ENCODE assay signal across 20 cellular contexts in genomic region chr10:62029401-62029800, GRCh38.
DNase-seq lines count a peak whose midpoint lies in the region; ATAC-seq, FAIRE-seq and TF ChIP-seq lines count a peak whose summit lies in the region.
"Had no signal": no experiment of that assay in that cellular context is flagged by ENCODE, and none has a peak within 500 bp of the region (broad histone marks: within the 10 kb centered on the region; RNA-seq: fewer than 3 reads in every experiment).

No MANE protein-coding gene starts in this region.

- no peak overlapping the region; a peak in 1 of 4 replicates for H4K8ac ChIP-seq in IMR-90 (ENCODE audit: low read depth in 2 of 2, low read length in 2 of 2)

- no peaks in the 10 kb centered on the region for H3K27me3 ChIP-seq in IMR-90 (ENCODE audit: control insufficient read depth, insufficient read depth, low read length)
- H3K27me3 ChIP-seq: heart left ventricle, left lung, upper lobe of right lung had no signal

- no peak overlapping the region for H4K5ac ChIP-seq in IMR-90 (ENCODE audit: low read depth, low read length)

- H3K79me1 ChIP-seq in IMR-90 (ENCODE audit: low read depth in 1 of 2, low read length in 2 of 2): peaks cover 53 to 84% of the 10 kb centered on the region in 2 experiments

- H3K4ac ChIP-seq in IMR-90 (ENCODE audit: low read depth, low read length): no peak overlapping the region

- H4K20me1 ChIP-seq in IMR-90 (ENCODE audit: insufficient read depth, low read length): peaks cover 5% of the 10 kb centered on the region; the same call in 1 of the 2 replicates

- H3K9me3 ChIP-seq in IMR-90 (ENCODE audit: control insufficient read depth, insufficient read depth, low read length) (no peaks in the 10 kb centered on the region), kidney (ENCODE audit: control insufficient read depth in 1 of 2, low read length in 2 of 2) (no peaks in the 10 kb centered on the region)
- H3K9me3 ChIP-seq: heart left ventricle, left lung, prostate gland, upper lobe of right lung had no signal

- H3K4me1 Mint-ChIP-seq in activated naive CD4-positive, alpha-beta T cell treated with anti-CD3 and anti-CD28 coated beads for 36 hours (ENCODE audit: low read depth): peaks cover 84% of the 10 kb centered on the region
- H3K4me1 Mint-ChIP-seq in activated T-helper 2 cell treated with anti-CD3 and anti-CD28 coated beads, Interferon-gamma antibody, Interleukin-2, Interleukin-4, amounts not matched to agents 10 μg/mL and 5 μg/mL and 100 μg/mL, durations not matched to agents 14 hours and 24 hours and 36 hours (ENCODE audit: low read depth): peaks cover 41% of the 10 kb centered on the region
- peaks cover 73% of the 10 kb centered on the region for H3K4me1 Mint-ChIP-seq in stimulated activated memory B cell treated with anti-CD40 and anti-IgM and Interleukin-4, amounts not matched to agents 10 μg/mL and 1 μg/mL and 100 μg/mL, for 72 hours
- H3K4me1 Mint-ChIP-seq in chondrocyte (ENCODE audit: low read depth): peaks cover 46% of the 10 kb centered on the region
- H3K4me1 Mint-ChIP-seq: neural crest cell had no signal

- no peaks in the 10 kb centered on the region for H3K9me3 Mint-ChIP-seq in activated naive CD4-positive, alpha-beta T cell treated with anti-CD3 and anti-CD28 coated beads for 36 hours
- no peaks in the 10 kb centered on the region for H3K9me3 Mint-ChIP-seq in activated T-helper 2 cell treated with anti-CD3 and anti-CD28 coated beads, Interferon-gamma antibody, Interleukin-2, Interleukin-4, amounts not matched to agents 10 μg/mL and 5 μg/mL and 100 μg/mL, durations not matched to agents 14 hours and 24 hours and 36 hours
- H3K9me3 Mint-ChIP-seq in stimulated activated memory B cell treated with anti-CD40 and anti-IgM and Interleukin-4, amounts not matched to agents 10 μg/mL and 1 μg/mL and 100 μg/mL, for 72 hours: no peaks in the 10 kb centered on the region
- H3K9me3 Mint-ChIP-seq in chondrocyte (ENCODE audit: low read depth): no peaks in the 10 kb centered on the region
- H3K9me3 Mint-ChIP-seq: dendritic cell treated with granulocyte-macrophage colony-stimulating factor and Interleukin-4, amounts not matched to agents 40 ng/mL and 50 ng/mL, for 4 days; neural crest cell had no signal

- H3K9ac ChIP-seq in IMR-90 (ENCODE audit: low read depth, low read length): no peak overlapping the region
- H3K9ac ChIP-seq in kidney (ENCODE audit: low read length in 2 of 2): no peak overlapping the region

- no peak overlapping the region for H2BK120ac ChIP-seq in IMR-90 (ENCODE audit: low read depth, low read length)

- no peaks in the 10 kb centered on the region for H3K27me3 Mint-ChIP-seq in activated naive CD4-positive, alpha-beta T cell treated with anti-CD3 and anti-CD28 coated beads for 36 hours (ENCODE audit: low read depth)
- H3K27me3 Mint-ChIP-seq in activated T-helper 2 cell treated with anti-CD3 and anti-CD28 coated beads, Interferon-gamma antibody, Interleukin-2, Interleukin-4, amounts not matched to agents 10 μg/mL and 5 μg/mL and 100 μg/mL, durations not matched to agents 14 hours and 24 hours and 36 hours (ENCODE audit: low read depth): no peaks in the 10 kb centered on the region
- H3K27me3 Mint-ChIP-seq in stimulated activated memory B cell treated with anti-CD40 and anti-IgM and Interleukin-4, amounts not matched to agents 10 μg/mL and 1 μg/mL and 100 μg/mL, for 72 hours: no peaks in the 10 kb centered on the region
- no peaks in the 10 kb centered on the region for H3K27me3 Mint-ChIP-seq in chondrocyte (ENCODE audit: low read depth)
- H3K27me3 Mint-ChIP-seq: dendritic cell treated with granulocyte-macrophage colony-stimulating factor and Interleukin-4, amounts not matched to agents 40 ng/mL and 50 ng/mL, for 4 days had no signal

- peaks cover 14% of the 10 kb centered on the region for H3K9me1 ChIP-seq in IMR-90 (ENCODE audit: insufficient read depth, low read length)

- no peak for ATAC-seq in IMR-90 (ENCODE audit: low read depth)
- ATAC-seq in stimulated activated memory B cell treated with anti-CD40 and anti-IgM and Interleukin-4, amounts not matched to agents 10 μg/mL and 1 μg/mL and 100 μg/mL, for 72 hours: no peak
- no peak for ATAC-seq in HG03565 (IDR thresholded peaks at IDR 0.05; ENCODE audit: unreplicated experiment)
- ATAC-seq: heart left ventricle, K562, left lung, upper lobe of right lung had no signal

- H3K56ac ChIP-seq in IMR-90 (ENCODE audit: extremely low read depth, insufficient read depth, low read length): no peak overlapping the region

- no peak for TF ChIP-seq RAD21 in IMR-90 (IDR thresholded peaks at IDR 0.05; ENCODE audit: low read length)

- no peak overlapping the region for H2AK9ac ChIP-seq in IMR-90 (replicated peaks; ENCODE audit: low read depth, low read length, poor library complexity)

- in situ Hi-C loops in IMR-90 (cut with MboI; ENCODE audit: low sequenced_read_pairs): loop anchor here (25.0 kb wide), 3 partner anchors 558 to 1217 kb away; partner anchors contain the start of genes ADO and EGR2

- H2AFZ ChIP-seq in IMR-90 (replicated peaks; ENCODE audit: low read length, poor library complexity): no peak overlapping the region

- no peak for FAIRE-seq in kidney (lab: Jason Lieb, UNC)
- FAIRE-seq: K562, RCC 7860 had no signal

- H2AK5ac ChIP-seq in IMR-90 (ENCODE audit: low read depth, low read length): no peak overlapping the region

- no peak overlapping the region for H3K14ac ChIP-seq in IMR-90 (replicated peaks; ENCODE audit: low read depth, low read length)

- no peak overlapping the region for H2BK20ac ChIP-seq in IMR-90 (ENCODE audit: low read depth, low read length)

- H3K27ac ChIP-seq in IMR-90 (ENCODE audit: insufficient read depth, low read length): no peak overlapping the region
- no peak overlapping the region for H3K27ac ChIP-seq in kidney (ENCODE audit: low read depth in 2 of 2, low read length in 2 of 2)
- H3K27ac ChIP-seq: heart left ventricle, left lung, prostate gland, upper lobe of right lung had no signal

- POLR2A ChIA-PET in IMR-90 (lab: Charles Lee; ENCODE audit: unreplicated experiment): no interaction called here

- peaks cover 3% of the 10 kb centered on the region; the same call in 1 of the 2 replicates for H3K36me3 ChIP-seq in IMR-90 (ENCODE audit: control insufficient read depth, insufficient read depth, low read length)
- no peaks in the 10 kb centered on the region for H3K36me3 ChIP-seq in kidney (ENCODE audit: control insufficient read depth in 1 of 2, insufficient read depth in 2 of 2, low read length in 2 of 2)
- H3K36me3 ChIP-seq: heart left ventricle, left lung, prostate gland, upper lobe of right lung had no signal

- CTCF ChIA-PET in activated naive CD4-positive, alpha-beta T cell treated with anti-CD3 and anti-CD28 coated beads for 36 hours (lab: Charles Lee): no interaction called here
- CTCF ChIA-PET in IMR-90 (lab: Yijun Ruan, JAX): interaction anchor here (0.6 kb wide), 2 partner anchors 12 to 24 kb away, joined by 3 to 4 read pairs; no protein-coding TSS in a partner anchor

- dilution Hi-C loops in IMR-90 (cut with HindIII; ENCODE audit: low sequenced_read_pairs, unreplicated experiment): no loop called here

- H2BK15ac ChIP-seq in IMR-90 (ENCODE audit: low read depth, low read length): 0 out of 3 replicates have a peak overlapping the region, but pooled peaks have one; percentile 29

- H4K91ac ChIP-seq in IMR-90 (ENCODE audit: insufficient read depth, low read depth, low read length): no peak overlapping the region

- TF ChIP-seq CTCF in IMR-90 (conservative IDR thresholded peaks at IDR 0.05; ENCODE audit: low read depth, low read length) (no peak), kidney (IDR thresholded peaks at IDR 0.05; ENCODE audit: borderline replicate concordance, extremely low read depth, insufficient read depth) (no peak), chondrocyte (IDR thresholded peaks at IDR 0.05) (no peak)

- no peak overlapping the region for H3K4me3 ChIP-seq in IMR-90 (ENCODE audit: insufficient read depth, low read depth, low read length)
- H3K4me3 ChIP-seq in kidney (ENCODE audit: low read length in 2 of 2): no peak overlapping the region
- H3K4me3 ChIP-seq: heart left ventricle, K562, left lung, prostate gland, upper lobe of right lung had no signal

- peak overlapping the region; percentile 81 for H3K27ac Mint-ChIP-seq in activated naive CD4-positive, alpha-beta T cell treated with anti-CD3 and anti-CD28 coated beads for 36 hours
- peak overlapping the region; percentile 50 for H3K27ac Mint-ChIP-seq in activated T-helper 2 cell treated with anti-CD3 and anti-CD28 coated beads, Interferon-gamma antibody, Interleukin-2, Interleukin-4, amounts not matched to agents 10 μg/mL and 5 μg/mL and 100 μg/mL, durations not matched to agents 14 hours and 24 hours and 36 hours
- peak overlapping the region; percentile 15 for H3K27ac Mint-ChIP-seq in stimulated activated memory B cell treated with anti-CD40 and anti-IgM and Interleukin-4, amounts not matched to agents 10 μg/mL and 1 μg/mL and 100 μg/mL, for 72 hours
- no peak overlapping the region for H3K27ac Mint-ChIP-seq in chondrocyte (ENCODE audit: unreplicated experiment)
- H3K27ac Mint-ChIP-seq: dendritic cell treated with granulocyte-macrophage colony-stimulating factor and Interleukin-4, amounts not matched to agents 40 ng/mL and 50 ng/mL, for 4 days had no signal

- BruUV-seq in IMR-90 (replicated peaks; lab: Mats Ljungman, UMichigan): no TSS peak

- H3K4me1 ChIP-seq in IMR-90 (ENCODE audit: control insufficient read depth, insufficient read depth, low read length): peaks cover 22% of the 10 kb centered on the region
- peaks cover 0 to 2% of the 10 kb centered on the region in 2 donors for H3K4me1 ChIP-seq in kidney (ENCODE audit: control insufficient read depth in 1 of 2, insufficient read depth in 1 of 2, low read depth in 1 of 2, low read length in 2 of 2)
- H3K4me1 ChIP-seq: upper lobe of right lung had no signal

- peaks cover 66% of the 10 kb centered on the region for H3K36me3 Mint-ChIP-seq in activated naive CD4-positive, alpha-beta T cell treated with anti-CD3 and anti-CD28 coated beads for 36 hours (ENCODE audit: low read depth)
- peaks cover 43% of the 10 kb centered on the region for H3K36me3 Mint-ChIP-seq in activated T-helper 2 cell treated with anti-CD3 and anti-CD28 coated beads, Interferon-gamma antibody, Interleukin-2, Interleukin-4, amounts not matched to agents 10 μg/mL and 5 μg/mL and 100 μg/mL, durations not matched to agents 14 hours and 24 hours and 36 hours (ENCODE audit: low read depth)
- H3K36me3 Mint-ChIP-seq in stimulated activated memory B cell treated with anti-CD40 and anti-IgM and Interleukin-4, amounts not matched to agents 10 μg/mL and 1 μg/mL and 100 μg/mL, for 72 hours: peaks cover 70% of the 10 kb centered on the region
- H3K36me3 Mint-ChIP-seq in chondrocyte (ENCODE audit: low read depth): peaks cover 5% of the 10 kb centered on the region

- no peak for TF ChIP-seq POLR2A in IMR-90 (IDR thresholded peaks at IDR 0.05; ENCODE audit: low read depth, low read length)

- intact Hi-C loops in activated naive CD4-positive, alpha-beta T cell treated with anti-CD3 and anti-CD28 coated beads for 36 hours (cut with micrococcal nuclease): loop anchor here (10.0 kb wide), 1 partner anchor 965 kb away; no protein-coding TSS in a partner anchor
- intact Hi-C loops in IMR-90 (cut with micrococcal nuclease): no loop called here
- intact Hi-C loops in activated T-helper 2 cell treated with anti-CD3 and anti-CD28 coated beads, Interferon-gamma antibody, Interleukin-2, Interleukin-4, amounts not matched to agents 10 μg/mL and 5 μg/mL and 100 μg/mL, durations not matched to agents 14 hours and 24 hours and 36 hours (cut with micrococcal nuclease): no loop called here
- intact Hi-C loops in kidney (cut with DNase I): no loop called here

- WGBS in IMR-90 (ENCODE audit: extremely low coverage in 2 of 2, insufficient read length in 1 of 2), 2 experiments: no CpG with 5 or more reads among the region's 2 CpGs

- peak overlapping the region; percentile 9 for H2BK5ac ChIP-seq in IMR-90 (ENCODE audit: low read depth, low read length, poor library complexity, severe bottlenecking)

- no peak overlapping the region for H3K23ac ChIP-seq in IMR-90 (ENCODE audit: low read depth, low read length)

- H3K18ac ChIP-seq in IMR-90 (ENCODE audit: low read depth, low read length): no peak overlapping the region

- no peak overlapping the region for H3K4me2 ChIP-seq in IMR-90 (ENCODE audit: low read depth, low read length)

- H3K4me3 Mint-ChIP-seq in activated naive CD4-positive, alpha-beta T cell treated with anti-CD3 and anti-CD28 coated beads for 36 hours: no peak overlapping the region
- no peak overlapping the region for H3K4me3 Mint-ChIP-seq in activated T-helper 2 cell treated with anti-CD3 and anti-CD28 coated beads, Interferon-gamma antibody, Interleukin-2, Interleukin-4, amounts not matched to agents 10 μg/mL and 5 μg/mL and 100 μg/mL, durations not matched to agents 14 hours and 24 hours and 36 hours (ENCODE audit: low read depth)
- H3K4me3 Mint-ChIP-seq in stimulated activated memory B cell treated with anti-CD40 and anti-IgM and Interleukin-4, amounts not matched to agents 10 μg/mL and 1 μg/mL and 100 μg/mL, for 72 hours: no peak overlapping the region
- no peak overlapping the region for H3K4me3 Mint-ChIP-seq in chondrocyte (ENCODE audit: unreplicated experiment)
- H3K4me3 Mint-ChIP-seq: dendritic cell treated with granulocyte-macrophage colony-stimulating factor and Interleukin-4, amounts not matched to agents 40 ng/mL and 50 ng/mL, for 4 days; neural crest cell had no signal

- DNase-seq in activated naive CD4-positive, alpha-beta T cell treated with anti-CD3 and anti-CD28 coated beads for 36 hours: no peak
- no peak for DNase-seq in activated naive CD4-positive, alpha-beta T cell (lab: John Stamatoyannopoulos, UW)
- DNase-seq in IMR-90 (no peak), kidney (no peak), chondrocyte (ENCODE audit: low spot score) (no peak)
- no peak for DNase-seq in activated T-helper 2 cell treated with anti-CD3 and anti-CD28 coated beads, Interferon-gamma antibody, Interleukin-2, Interleukin-4, amounts not matched to agents 10 μg/mL and 5 μg/mL and 100 μg/mL, durations not matched to agents 14 hours and 24 hours and 36 hours (ENCODE audit: low spot score)
- DNase-seq: H7, heart left ventricle, left lung, midbrain, NCI-H187 treated with DMSO at 0.1 percent for 48 hours, T1000, upper lobe of right lung had no signal
